In the genomic region with DNA sequence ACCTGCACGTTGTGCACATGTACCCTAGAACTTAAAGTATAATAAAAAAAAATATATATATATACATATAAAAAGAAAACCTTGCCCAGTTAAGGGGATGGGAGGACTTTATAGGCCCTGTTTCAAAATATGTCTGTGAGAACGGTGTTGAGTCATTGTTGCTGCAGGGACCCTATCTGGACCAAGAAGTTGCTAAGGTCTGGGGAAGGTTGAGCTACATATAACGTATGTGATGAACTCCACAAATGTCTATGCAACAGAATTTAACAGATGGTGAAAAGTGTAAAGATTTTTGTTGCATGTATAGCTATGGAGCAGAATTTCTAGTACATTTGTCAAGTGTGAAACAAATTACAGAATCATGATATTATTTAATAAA, we compare ENCODE assay signal across 26 cellular contexts.
"Had no signal": no experiment of that assay in that cellular context is flagged by ENCODE, and none has a peak within 500 bp of the region (broad histone marks: within the 10 kb centered on the region; RNA-seq: fewer than 3 reads in every experiment).

No MANE protein-coding gene starts in this region.

- H3K4me3 Mint-ChIP-seq: dendritic cell treated with granulocyte-macrophage colony-stimulating factor and Interleukin-4, amounts not matched to agents 40 ng/mL and 50 ng/mL, for 4 days; effector memory CD8-positive, alpha-beta T cell; endodermal cell; naive thymus-derived CD4-positive, alpha-beta T cell had no signal

- H3K27me3 ChIP-seq: colonic mucosa, esophagus squamous epithelium, gastrocnemius medialis, left lung had no signal

- ATAC-seq: effector memory CD8-positive, alpha-beta T cell; esophagus mucosa; gastrocnemius medialis; heart right ventricle; left cardiac atrium; left lung; left ventricle myocardium superior; lower lobe of right lung; naive thymus-derived CD4-positive, alpha-beta T cell had no signal

- H3K36me3 Mint-ChIP-seq: naive thymus-derived CD4-positive, alpha-beta T cell had no signal

- FAIRE-seq: endometrium, islet of Langerhans, keratinocyte had no signal

- H3K4me1 ChIP-seq: colonic mucosa, esophagus squamous epithelium, gastrocnemius medialis, heart right ventricle, left lung, lower lobe of right lung had no signal

- H3K9me3 Mint-ChIP-seq: dendritic cell treated with granulocyte-macrophage colony-stimulating factor and Interleukin-4, amounts not matched to agents 40 ng/mL and 50 ng/mL, for 4 days; effector memory CD8-positive, alpha-beta T cell; endodermal cell had no signal

- H3K27ac ChIP-seq: colonic mucosa, epithelial cell of prostate, esophagus squamous epithelium, gastrocnemius medialis, heart right ventricle, left lung, lower lobe of right lung had no signal

- H3K4me3 ChIP-seq: colonic mucosa, esophagus squamous epithelium, gastrocnemius medialis, heart right ventricle, left lung, lower lobe of right lung had no signal

- H3K9me3 ChIP-seq: colonic mucosa, esophagus squamous epithelium, gastrocnemius medialis, heart right ventricle, left lung, lower lobe of right lung had no signal

- H3K36me3 ChIP-seq: colonic mucosa, esophagus squamous epithelium, gastrocnemius medialis, heart right ventricle, left lung, lower lobe of right lung had no signal

- H3K27ac Mint-ChIP-seq: dendritic cell treated with granulocyte-macrophage colony-stimulating factor and Interleukin-4, amounts not matched to agents 40 ng/mL and 50 ng/mL, for 4 days; effector memory CD8-positive, alpha-beta T cell; endodermal cell; naive thymus-derived CD4-positive, alpha-beta T cell had no signal

- H3K4me1 Mint-ChIP-seq: naive thymus-derived CD4-positive, alpha-beta T cell had no signal

- DNase-seq: colonic mucosa; cortex of kidney; effector CD8-positive, alpha-beta T cell; effector memory CD8-positive, alpha-beta T cell; erythroblast; esophagus squamous epithelium; foreskin fibroblast; foreskin melanocyte; gastrocnemius medialis; glutamatergic neuron; heart right ventricle; hippocampal formation; left cardiac atrium; left lung; left ventricle myocardium superior; lower lobe of right lung; mesenchymal stem cell; midbrain; naive thymus-derived CD4-positive, alpha-beta T cell had no signal
